3 cellular contexts compared by ENCODE assay signal in genomic region chr19:10458733-10459132, GRCh38. TPM values are rescaled to one million over a fixed set of nuclear protein-coding genes. Genes with fewer than 3 reads are reported as not detected.
"Had no signal": no experiment of that assay in that cellular context is flagged by ENCODE, and none has a peak within 500 bp of the region (broad histone marks: within the 10 kb centered on the region; RNA-seq: fewer than 3 reads in every experiment).

No MANE protein-coding gene starts in this region.

RNA-seq across cellular contexts. Expression of gene S1PR5, which starts 58.5 kb away (rescaled TPM):
- total RNA-seq: OCI-LY7, Peyer's patch, RPMI7951 had no signal
